9 cellular contexts compared by ENCODE assay signal in genomic region chr4:152696764-152697250, GRCh38.
DNase-seq lines count a peak whose midpoint lies in the region; ATAC-seq and TF ChIP-seq lines count a peak whose summit lies in the region.
"Had no signal": no experiment of that assay in that cellular context is flagged by ENCODE, and none has a peak within 500 bp of the region (broad histone marks: within the 10 kb centered on the region; RNA-seq: fewer than 3 reads in every experiment).

No MANE protein-coding gene starts in this region.

- H3K27me3 ChIP-seq in WERI-Rb-1 (ENCODE audit: insufficient read depth, low read depth, severe bottlenecking) = no peaks in the 10 kb centered on the region
- H3K27me3 ChIP-seq: SJSA1 had no signal

- H3K9me3 Mint-ChIP-seq in T-helper 1 cell treated with Interleukin-12 subunit alpha and Interleukin-12 subunit beta and Interleukin-4 antibody, amounts not matched to agents 30 μg/mL and 1 μg/mL, for 36 hours = no peaks in the 10 kb centered on the region

- peak overlapping the region; percentile 64 for H3K27ac Mint-ChIP-seq in T-helper 1 cell treated with Interleukin-12 subunit alpha and Interleukin-12 subunit beta and Interleukin-4 antibody, amounts not matched to agents 30 μg/mL and 1 μg/mL, for 36 hours

- H3K4me3 Mint-ChIP-seq in T-helper 1 cell treated with Interleukin-12 subunit alpha and Interleukin-12 subunit beta and Interleukin-4 antibody, amounts not matched to agents 30 μg/mL and 1 μg/mL, for 36 hours = peak overlapping the region; percentile 1

- H3K9me3 ChIP-seq in WERI-Rb-1 (ENCODE audit: severe bottlenecking) = no peaks in the 10 kb centered on the region
- H3K9me3 ChIP-seq: SJSA1 had no signal

- peaks cover 4% of the 10 kb centered on the region for H3K27me3 Mint-ChIP-seq in T-helper 1 cell treated with Interleukin-12 subunit alpha and Interleukin-12 subunit beta and Interleukin-4 antibody, amounts not matched to agents 30 μg/mL and 1 μg/mL, for 36 hours (ENCODE audit: low read depth)

- DNase-seq in smooth muscle cell of the brain vasculature (ENCODE audit: low read depth, low spot score) = peak; percentile 21
- no peak for DNase-seq in NCI-H2081 treated with DMSO at 0.1 percent for 48 hours (lab: John Stamatoyannopoulos, UW)
- no peak for DNase-seq in WERI-Rb-1
- no peak for DNase-seq in NCI-H345 (lab: John Stamatoyannopoulos, UW)

- H3K4me1 Mint-ChIP-seq in T-helper 1 cell treated with Interleukin-12 subunit alpha and Interleukin-12 subunit beta and Interleukin-4 antibody, amounts not matched to agents 30 μg/mL and 1 μg/mL, for 36 hours (ENCODE audit: low read depth) = peaks cover 26% of the 10 kb centered on the region

- no peak overlapping the region for H3K4me3 ChIP-seq in WERI-Rb-1 (ENCODE audit: low read depth, low read length)
- H3K4me3 ChIP-seq: SJSA1 had no signal

- H3K27ac ChIP-seq in cingulate gyrus (ENCODE audit: low read depth, low read length) (peak overlapping the region; percentile 58), WERI-Rb-1 (no peak overlapping the region)
- H3K27ac ChIP-seq: SJSA1 had no signal

- peaks cover 3% of the 10 kb centered on the region for H3K36me3 Mint-ChIP-seq in T-helper 1 cell treated with Interleukin-12 subunit alpha and Interleukin-12 subunit beta and Interleukin-4 antibody, amounts not matched to agents 30 μg/mL and 1 μg/mL, for 36 hours (ENCODE audit: low read depth)

- H3K36me3 ChIP-seq in WERI-Rb-1 = no peaks in the 10 kb centered on the region
- H3K36me3 ChIP-seq: SJSA1 had no signal

- TF ChIP-seq CTCF in WERI-Rb-1 (IDR thresholded peaks at IDR 0.05; ENCODE audit: low read depth, low read length) = no peak

- ATAC-seq in GM19035 (IDR thresholded peaks at IDR 0.05; ENCODE audit: unreplicated experiment) (peak; percentile 99), HG02973 (IDR thresholded peaks at IDR 0.05; ENCODE audit: unreplicated experiment) (peak; percentile 99)
